ENCODE assay signal across 1 cellular context in the genomic region with DNA sequence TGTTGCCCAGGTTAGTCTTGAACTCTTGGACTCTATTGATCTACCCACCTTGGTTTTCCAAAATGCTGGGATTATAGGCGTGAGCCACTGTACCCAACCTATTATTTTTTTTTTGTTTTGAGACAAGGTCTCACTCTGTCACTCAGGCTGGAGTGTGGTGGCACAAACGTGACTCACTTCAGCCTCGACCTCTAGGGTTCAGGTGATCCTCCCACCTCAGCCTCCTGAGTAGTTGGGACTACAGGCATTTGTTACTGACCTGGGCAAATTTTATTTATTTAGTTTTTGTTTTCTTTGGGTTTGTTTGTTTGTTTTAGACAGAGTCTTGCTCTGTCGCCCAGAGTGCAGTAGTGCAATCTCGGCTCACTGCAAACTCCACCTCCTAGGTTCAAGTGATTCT.
TF ChIP-seq lines count a peak whose summit lies in the region.

No MANE protein-coding gene starts in this region.

TF ChIP-seq in HepG2, 621 proteins besides CTCF, POLR2A, EP300 and RAD21 (continued from another document):
- TF ChIP-seq ZNF354B (CRISPR knock-in tag; IDR thresholded peaks at IDR 0.05), result no peak
